In genomic region chr16:71811261-71811803, GRCh38 we compare ENCODE assay signal across 18 cellular contexts. TPM values are rescaled to one million over a fixed set of nuclear protein-coding genes. Genes with fewer than 3 reads are reported as not detected.
A peak's percentile ranks its signal among the peaks of the same experiment; 100 is the strongest.
DNase-seq lines count a peak whose midpoint lies in the region; ATAC-seq, FAIRE-seq and TF ChIP-seq lines count a peak whose summit lies in the region.
"Had no signal": no experiment of that assay in that cellular context is flagged by ENCODE, and none has a peak within 500 bp of the region (broad histone marks: within the 10 kb centered on the region; RNA-seq: fewer than 3 reads in every experiment).

No MANE protein-coding gene starts in this region.

- no peak overlapping the region for H2BK120ac ChIP-seq in trophoblast cell (ENCODE audit: insufficient read depth, low read length, poor library complexity)

- H3K27me3 ChIP-seq in K562 (ENCODE audit: control insufficient read depth in 2 of 2, insufficient read depth in 2 of 2, low read length in 2 of 2) (no peaks in the 10 kb centered on the region; a peak in 1 of 5 replicates), trophoblast cell (ENCODE audit: insufficient read depth, low read length) (no peaks in the 10 kb centered on the region), smooth muscle cell (ENCODE audit: low read depth) (no peaks in the 10 kb centered on the region)
- H3K27me3 ChIP-seq: ascending aorta had no signal

- TF ChIP-seq CTCF in K562 (IDR thresholded peaks at IDR 0.05 in 2 of 3, conservative IDR thresholded peaks at IDR 0.05 in 1 of 3; ENCODE audit: insufficient read depth in 2 of 3, low read depth in 1 of 3, low read length in 3 of 3) (no peak), smooth muscle cell (IDR thresholded peaks at IDR 0.05; ENCODE audit: borderline replicate concordance, insufficient read depth, poor library complexity, severe bottlenecking) (no peak)

- peak overlapping the region; percentile 22 for H3K27ac Mint-ChIP-seq in activated naive CD8-positive, alpha-beta T cell
- no peak overlapping the region for H3K27ac Mint-ChIP-seq in activated naive CD8-positive, alpha-beta T cell treated with anti-CD3 and anti-CD28 coated beads, Interleukin-2, amount 50 U/mL, for 24 hours

- no peak for TF ChIP-seq EP300 in K562 (IDR thresholded peaks at IDR 0.05; ENCODE audit: low read length)

- POLR2A ChIA-PET in K562 (lab: Yijun Ruan, JAX): interaction anchor here (0.5 to 3.3 kb wide), 4 partner anchors 13 to 1227 kb away, joined by 3 to 17 read pairs (median 6); no protein-coding TSS in a partner anchor

- H3K4me3 ChIP-seq in Jurkat, Clone E6-1 (ENCODE audit: low read length): no peak overlapping the region
- H3K4me3 ChIP-seq in K562: no peak overlapping the region
- no peak overlapping the region for H3K4me3 ChIP-seq in trophoblast cell (ENCODE audit: low read depth, low read length)
- no peak overlapping the region for H3K4me3 ChIP-seq in smooth muscle cell
- H3K4me3 ChIP-seq: ascending aorta, lower lobe of right lung had no signal

- no peaks in the 10 kb centered on the region for H3K27me3 Mint-ChIP-seq in activated naive CD8-positive, alpha-beta T cell
- H3K27me3 Mint-ChIP-seq in activated naive CD8-positive, alpha-beta T cell treated with anti-CD3 and anti-CD28 coated beads, Interleukin-2, amount 50 U/mL, for 24 hours: no peaks in the 10 kb centered on the region

- no peak for TF ChIP-seq RAD21 in K562 (CRISPR knock-in tag; conservative IDR thresholded peaks at IDR 0.05 in 1 of 2, IDR thresholded peaks at IDR 0.05 in 1 of 2)

- H3K4me1 Mint-ChIP-seq in activated naive CD8-positive, alpha-beta T cell (ENCODE audit: low read depth): peaks cover 26% of the 10 kb centered on the region
- peaks cover 30% of the 10 kb centered on the region for H3K4me1 Mint-ChIP-seq in activated naive CD8-positive, alpha-beta T cell treated with anti-CD3 and anti-CD28 coated beads, Interleukin-2, amount 50 U/mL, for 24 hours

- CTCF ChIA-PET in K562 (lab: Yijun Ruan, JAX; ENCODE audit: low intra/inter-chr PET ratio): no interaction called here

- H2BK5ac ChIP-seq in trophoblast cell (ENCODE audit: low read depth, low read length, poor library complexity): no peak overlapping the region

- H3K9me3 Mint-ChIP-seq in activated naive CD8-positive, alpha-beta T cell (ENCODE audit: low read depth): no peaks in the 10 kb centered on the region
- H3K9me3 Mint-ChIP-seq in activated naive CD8-positive, alpha-beta T cell treated with anti-CD3 and anti-CD28 coated beads, Interleukin-2, amount 50 U/mL, for 24 hours: no peaks in the 10 kb centered on the region

- H3K79me1 ChIP-seq in trophoblast cell (ENCODE audit: low read length): peaks cover 9% of the 10 kb centered on the region

- DNase-seq in activated naive CD8-positive, alpha-beta T cell treated with anti-CD3 and anti-CD28 coated beads, Interleukin-2, amount 50 U/mL, for 24 hours: no peak
- peak; percentile 27 for DNase-seq in Jurkat, Clone E6-1 (ENCODE audit: low read depth, low spot score)
- DNase-seq in K562 (ENCODE audit: extremely low read depth in 1 of 4, low spot score in 3 of 4) (no peak), trophoblast cell (no peak), GOT3 (lab: John Stamatoyannopoulos, UW) (no peak), smooth muscle cell (lab: John Stamatoyannopoulos, UW; ENCODE audit: unreplicated experiment) (no peak)
- DNase-seq: activated effector memory CD4-positive, alpha-beta T cell treated with anti-CD3 and anti-CD28 coated beads, Interleukin-2, amount 50 U/mL, for 16 hours; lower lobe of right lung; NCI-H1417 treated with DMSO at 0.1 percent for 48 hours; NCI-H2227 treated with DMSO at 0.1 percent for 48 hours; stimulated activated CD4-positive, alpha-beta T cell treated with anti-CD3 and anti-CD28 coated beads, Interleukin-2, amount 100 ng/mL, for 48 hours; WERI-Rb-1 had no signal

- TF ChIP-seq POLR2A in K562 (conservative IDR thresholded peaks at IDR 0.05): no peak

- H3K4me2 ChIP-seq in K562 (ENCODE audit: insufficient read depth, low read length) (no peak overlapping the region), trophoblast cell (ENCODE audit: low read length) (no peak overlapping the region), smooth muscle cell (no peak overlapping the region)

- no peak overlapping the region for H4K8ac ChIP-seq in trophoblast cell (ENCODE audit: low read depth, low read length)

- peaks cover 25% of the 10 kb centered on the region for H3K79me2 ChIP-seq in K562 (ENCODE audit: control insufficient read depth, insufficient read depth, low read length)
- H3K79me2 ChIP-seq in trophoblast cell (ENCODE audit: control insufficient read depth, insufficient read depth, low read length, poor library complexity): peaks cover 14% of the 10 kb centered on the region
- peaks cover 23% of the 10 kb centered on the region for H3K79me2 ChIP-seq in smooth muscle cell (ENCODE audit: low read depth)

- in situ Hi-C loops in K562 (cut with MboI): no loop called here

- H3K14ac ChIP-seq in trophoblast cell (ENCODE audit: low read length): no peak overlapping the region

- H4K91ac ChIP-seq in trophoblast cell (ENCODE audit: low read depth, low read length): no peak overlapping the region

- peak overlapping the region; percentile 61 for H3K23ac ChIP-seq in trophoblast cell (ENCODE audit: low read length)

- intact Hi-C loops in K562 (cut with micrococcal nuclease): no loop called here

- no peak overlapping the region for H3K4me3 Mint-ChIP-seq in activated naive CD8-positive, alpha-beta T cell
- H3K4me3 Mint-ChIP-seq in activated naive CD8-positive, alpha-beta T cell treated with anti-CD3 and anti-CD28 coated beads, Interleukin-2, amount 50 U/mL, for 24 hours: no peak overlapping the region

- no peaks in the 10 kb centered on the region for H3F3A ChIP-seq in smooth muscle cell (ENCODE audit: low read depth)

- H3K27ac ChIP-seq in K562 (ENCODE audit: extremely low read depth, low read depth, low read length) (no peak overlapping the region), trophoblast cell (ENCODE audit: low read depth, low read length) (no peak overlapping the region), smooth muscle cell (ENCODE audit: low read depth) (no peak overlapping the region)
- H3K27ac ChIP-seq: ascending aorta, epithelial cell of prostate, HL-60, WERI-Rb-1 had no signal

- H3K4ac ChIP-seq in trophoblast cell (ENCODE audit: low read depth, low read length): no peak overlapping the region

- BruUV-seq in K562 (replicated peaks; lab: Mats Ljungman, UMichigan): no TSS peak

- no peaks in the 10 kb centered on the region for H3K36me3 Mint-ChIP-seq in activated naive CD8-positive, alpha-beta T cell
- H3K36me3 Mint-ChIP-seq in activated naive CD8-positive, alpha-beta T cell treated with anti-CD3 and anti-CD28 coated beads, Interleukin-2, amount 50 U/mL, for 24 hours (ENCODE audit: low read depth): peaks cover 7% of the 10 kb centered on the region

- FAIRE-seq in K562 (lab: Jason Lieb, UNC): no peak
- FAIRE-seq: H54 had no signal

- no peak overlapping the region for H4K12ac ChIP-seq in trophoblast cell (ENCODE audit: low read depth, low read length)

- no peaks in the 10 kb centered on the region for H3K9me3 ChIP-seq in K562 (replicated peaks; ENCODE audit: control insufficient read depth, insufficient read depth, low read depth, low read length)
- H3K9me3 ChIP-seq in trophoblast cell (ENCODE audit: insufficient read depth, low read depth, low read length): no peaks in the 10 kb centered on the region
- H3K9me3 ChIP-seq in smooth muscle cell (replicated peaks; ENCODE audit: low read depth): no peaks in the 10 kb centered on the region
- H3K9me3 ChIP-seq: ascending aorta, lower lobe of right lung had no signal

- H3K9me1 ChIP-seq in K562 (ENCODE audit: control insufficient read depth, insufficient read depth, low read length): no peaks in the 10 kb centered on the region

- peaks cover 4 to 8% of the 10 kb centered on the region in 2 experiments; a peak in 4 of 5 replicates for H3K4me1 ChIP-seq in K562 (replicated peaks in 1 of 2; ENCODE audit: control insufficient read depth in 2 of 2, insufficient read depth in 2 of 2, low read length in 2 of 2)
- peaks cover 0 to 2% of the 10 kb centered on the region in 2 experiments for H3K4me1 ChIP-seq in trophoblast cell (ENCODE audit: control insufficient read depth in 1 of 2, insufficient read depth in 2 of 2, low read length in 2 of 2)
- H3K4me1 ChIP-seq in smooth muscle cell (ENCODE audit: low read depth): peaks cover 14% of the 10 kb centered on the region

- H3K9ac ChIP-seq in K562 (ENCODE audit: insufficient read depth in 1 of 2, low read depth in 2 of 2, low read length in 2 of 2): no peak overlapping the region
- no peak overlapping the region for H3K9ac ChIP-seq in trophoblast cell (ENCODE audit: low read length)
- H3K9ac ChIP-seq in smooth muscle cell (ENCODE audit: low read depth): no peak overlapping the region

- WGBS in K562 (ENCODE audit: insufficient coverage, low coverage, missing lambda C conversion rate): 71% methylated on average over 5 of the region's 5 CpGs
- WGBS in trophoblast cell (ENCODE audit: extremely low coverage, insufficient coverage, insufficient read length): no CpG with 5 or more reads among the region's 5 CpGs
- WGBS in smooth muscle cell (ENCODE audit: low lambda C conversion rate): 86% methylated on average over 5 of the region's 5 CpGs

- H3K36me3 ChIP-seq in K562 (ENCODE audit: control insufficient read depth, insufficient read depth, low read length) (peaks cover 6% of the 10 kb centered on the region; the same call in 2 of the 3 replicates), trophoblast cell (ENCODE audit: control insufficient read depth in 1 of 2, insufficient read depth in 2 of 2, low read length in 2 of 2) (peaks cover 0 to 2% of the 10 kb centered on the region in 2 experiments), smooth muscle cell (ENCODE audit: low read depth) (no peaks in the 10 kb centered on the region)
- H3K36me3 ChIP-seq: ascending aorta, lower lobe of right lung had no signal

- no peaks in the 10 kb centered on the region; the same call in 1 of the 2 replicates for H4K20me1 ChIP-seq in K562 (replicated peaks; ENCODE audit: control insufficient read depth, insufficient read depth, low read length)
- H4K20me1 ChIP-seq in smooth muscle cell (ENCODE audit: low read depth): peaks cover 18% of the 10 kb centered on the region

- H2AK5ac ChIP-seq in trophoblast cell (ENCODE audit: low read length): no peak overlapping the region

- H2AFZ ChIP-seq in K562 (ENCODE audit: low read depth, low read length): peak overlapping the region; percentile 52
- H2AFZ ChIP-seq in trophoblast cell (ENCODE audit: insufficient read depth, low read length, poor library complexity): no peak overlapping the region
- no peak overlapping the region for H2AFZ ChIP-seq in smooth muscle cell (ENCODE audit: low read depth)

- no peak overlapping the region for H2BK12ac ChIP-seq in trophoblast cell (ENCODE audit: low read length)

- ATAC-seq in activated naive CD8-positive, alpha-beta T cell treated with anti-CD3 and anti-CD28 coated beads, Interleukin-2, amount 50 U/mL, for 24 hours: no peak
- ATAC-seq in K562 (no peak), HG02588 (IDR thresholded peaks at IDR 0.05; ENCODE audit: unreplicated experiment) (no peak)
- ATAC-seq: lower lobe of right lung had no signal

- H3K18ac ChIP-seq in trophoblast cell (ENCODE audit: low read length): no peak overlapping the region

RNA-seq across cellular contexts. Expression of gene AP1G1, which starts 2.7 kb away (rescaled TPM):
- polyA plus RNA-seq in Jurkat, Clone E6-1 (2012; ENCODE audit: insufficient read depth, insufficient read length): 36.3 TPM
- total RNA-seq in K562 (2011; cell fraction: chromatin; rRNA removed; ENCODE audit: low replicate concordance): 152 and 292 TPM in 2 replicates
- 75.7 and 87.1 TPM in 2 replicates for total RNA-seq in K562 (2011; cell fraction: nucleolus; rRNA removed)
- total RNA-seq in K562 (2011; cell fraction: nucleoplasm; rRNA removed): 130 and 158 TPM in 2 replicates
- total RNA-seq in K562 (2014; rRNA removed) (38.2 and 39.4 TPM in 2 replicates), K562 (2014; rRNA removed; fragmentation: Illumina TruSeq; extraction: Trizol) (42.0 and 48.3 TPM in 2 replicates), K562 (2015; rRNA removed; fragmentation: Illumina TruSeq; extraction: Trizol) (42.1 and 43.4 TPM in 2 replicates), K562 (2021) (50.3 and 59.2 TPM in 2 replicates), smooth muscle cell (84.4 and 90.3 TPM in 2 replicates)
- polyA plus RNA-seq in K562 (2011; rRNA removed) (56.9 and 61.2 TPM in 2 replicates), K562 (2014; fragmentation: Illumina TruSeq; extraction: Trizol) (42.8 and 45.7 TPM in 2 replicates), K562 (2014; fragmentation: Nextera tagmentation; extraction: Ambion mirVana) (10 to 100 TPM in 1 of 2 experiments, 1 to 10 TPM in 1; 7.0 to 13.6 TPM), K562 (2014; rRNA removed) (25.4 and 26.8 TPM in 2 replicates), smooth muscle cell (17.1 and 19.8 TPM in 2 replicates)
- polyA plus RNA-seq in K562 (2011; cell fraction: cytosol; rRNA removed): 36.4 and 49.0 TPM in 2 replicates
- 90.8 and 97.3 TPM in 2 replicates for polyA plus RNA-seq in K562 (2011; cell fraction: nucleus; rRNA removed)
- polyA plus RNA-seq in K562 (2012): 25.9 and 32.6 TPM in 2 replicates
- polyA minus RNA-seq in K562 (2011; rRNA and poly(A)+ RNA removed): 113 and 122 TPM in 2 replicates
- 54.2 and 67.3 TPM in 2 replicates for polyA minus RNA-seq in K562 (2011; cell fraction: cytosol; rRNA and poly(A)+ RNA removed)
- 63.5 and 108 TPM in 2 replicates for polyA minus RNA-seq in K562 (2011; cell fraction: nucleus; rRNA and poly(A)+ RNA removed)
- polyA plus RNA-seq in trophoblast cell (2013): 65.1 and 66.3 TPM in 2 replicates

RNA-seq across cellular contexts. Expression of gene ATXN1L, which starts 34.4 kb away (rescaled TPM):
- polyA plus RNA-seq in Jurkat, Clone E6-1 (2012; ENCODE audit: insufficient read depth, insufficient read length): 15.4 TPM
- 29.1 and 29.4 TPM in 2 replicates for total RNA-seq in K562 (2011; cell fraction: chromatin; rRNA removed; ENCODE audit: low replicate concordance)
- total RNA-seq in K562 (2011; cell fraction: nucleolus; rRNA removed): 18.2 and 22.7 TPM in 2 replicates
- 24.7 and 32.0 TPM in 2 replicates for total RNA-seq in K562 (2011; cell fraction: nucleoplasm; rRNA removed)
- total RNA-seq in K562 (2014; rRNA removed) (5.4 and 5.7 TPM in 2 replicates), K562 (2014; rRNA removed; fragmentation: Illumina TruSeq; extraction: Trizol) (8.2 and 9.1 TPM in 2 replicates), K562 (2015; rRNA removed; fragmentation: Illumina TruSeq; extraction: Trizol) (8.9 and 9.3 TPM in 2 replicates), K562 (2021) (10.9 and 11.3 TPM in 2 replicates), smooth muscle cell (14.8 and 17.6 TPM in 2 replicates)
- polyA plus RNA-seq in K562 (2011; rRNA removed) (10.2 and 10.5 TPM in 2 replicates), K562 (2014; fragmentation: Illumina TruSeq; extraction: Trizol) (9.0 and 9.7 TPM in 2 replicates), K562 (2014; fragmentation: Nextera tagmentation; extraction: Ambion mirVana) (1 to 10 TPM; 1.4 to 2.4 TPM), K562 (2014; rRNA removed) (8.3 and 10.6 TPM in 2 replicates), smooth muscle cell (6.7 and 7.4 TPM in 2 replicates)
- 7.4 and 10.1 TPM in 2 replicates for polyA plus RNA-seq in K562 (2011; cell fraction: cytosol; rRNA removed)
- 20.8 and 21.1 TPM in 2 replicates for polyA plus RNA-seq in K562 (2011; cell fraction: nucleus; rRNA removed)
- polyA plus RNA-seq in K562 (2012): 6.4 and 8.2 TPM in 2 replicates
- 12.6 and 13.2 TPM in 2 replicates for polyA minus RNA-seq in K562 (2011; rRNA and poly(A)+ RNA removed)
- polyA minus RNA-seq in K562 (2011; cell fraction: cytosol; rRNA and poly(A)+ RNA removed): 4.0 and 4.6 TPM in 2 replicates
- polyA minus RNA-seq in K562 (2011; cell fraction: nucleus; rRNA and poly(A)+ RNA removed): 10.5 and 13.4 TPM in 2 replicates
- polyA plus RNA-seq in trophoblast cell (2013): 12.1 and 12.2 TPM in 2 replicates
